8 cellular contexts compared by ENCODE assay signal in the genomic region with DNA sequence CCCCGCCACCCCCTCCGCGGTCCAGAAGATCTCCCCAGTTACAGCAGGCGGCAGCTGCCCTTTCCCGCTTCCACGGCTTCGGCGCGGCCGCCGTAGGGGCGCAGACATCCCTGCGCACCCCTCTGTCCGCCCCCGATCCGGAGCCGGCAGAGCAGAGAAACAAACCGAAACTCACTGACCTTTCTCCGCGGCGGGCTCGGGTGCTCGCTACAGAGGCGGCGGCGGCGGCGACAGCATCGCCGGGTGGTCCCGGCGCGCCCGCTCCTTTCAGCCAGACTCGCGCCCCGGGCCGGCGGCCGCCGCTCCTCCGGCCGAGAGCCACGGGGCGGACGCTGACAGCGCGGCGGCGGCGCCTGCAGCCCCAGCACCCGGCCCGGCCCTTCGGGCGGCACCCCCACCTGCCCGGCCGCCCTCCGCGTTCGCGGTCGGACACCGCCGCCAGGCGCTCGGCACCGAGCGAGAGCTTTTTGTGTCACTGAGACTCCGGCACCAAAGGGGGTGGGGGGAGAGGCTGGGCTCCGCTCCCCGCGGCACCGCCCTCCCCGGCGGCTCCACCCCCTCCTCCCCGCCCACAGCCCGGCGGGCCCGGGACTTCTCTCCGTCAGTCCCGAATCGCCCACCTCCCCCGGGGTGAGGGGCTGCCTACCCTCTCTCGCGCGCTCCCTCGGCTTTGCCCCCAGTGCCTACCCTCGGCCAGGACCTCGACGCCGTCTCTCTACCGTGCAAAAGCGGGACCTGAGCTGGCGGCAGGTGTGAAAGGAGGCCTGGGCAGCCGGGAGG. TPM values are rescaled to one million over a fixed set of nuclear protein-coding genes. Genes with fewer than 3 reads are reported as not detected.
DNase-seq lines count a peak whose midpoint lies in the region; TF ChIP-seq lines count a peak whose summit lies in the region.

No MANE protein-coding gene starts in this region.

- WGBS in sigmoid colon, 2 donors, result 1% methylated on average over 95 of the region's 95 CpGs

- H3K9me3 ChIP-seq in iPS-18a (ENCODE audit: control insufficient read depth, low read depth, low read length) (no peaks in the 10 kb centered on the region), sigmoid colon (no peaks in the 10 kb centered on the region)

- H3K9ac ChIP-seq in iPS-18a (ENCODE audit: low read length), result peak overlapping the region; percentile 56

- peak in 1 of 2 donors; percentile 14 for TF ChIP-seq POLR2A in sigmoid colon (IDR thresholded peaks at IDR 0.05)

- no peaks in the 10 kb centered on the region for H3K9me3 Mint-ChIP-seq in T-helper 2 cell treated with Interferon-gamma antibody and Interleukin-4, amounts not matched to agents 5 μg/mL and 100 μg/mL, for 36 hours
- H3K9me3 Mint-ChIP-seq in brain, result peaks cover 0 to 3% (median 0%) of the 10 kb centered on the region in 5 experiments

- peaks cover 6% of the 10 kb centered on the region for H3K4me1 Mint-ChIP-seq in T-helper 2 cell treated with Interferon-gamma antibody and Interleukin-4, amounts not matched to agents 5 μg/mL and 100 μg/mL, for 36 hours (ENCODE audit: low read depth)
- H3K4me1 Mint-ChIP-seq in brain, result peaks cover 30% of the 10 kb centered on the region

- H3K36me3 ChIP-seq in H7 (replicated peaks; ENCODE audit: control insufficient read depth, insufficient read depth, low read length) (no peaks in the 10 kb centered on the region), iPS-18a (ENCODE audit: control insufficient read depth, low read depth, low read length) (no peaks in the 10 kb centered on the region), sigmoid colon (no peaks in the 10 kb centered on the region)

- no peak overlapping the region for H3K27ac ChIP-seq in iPS-18a (ENCODE audit: low read length)
- H3K27ac ChIP-seq in sigmoid colon, result peak overlapping the region; percentile 59 to 82 (median 72)

- intact Hi-C loops in sigmoid colon (cut with DNase I), result loop anchor here (2.0 to 10.0 kb wide), 4 partner anchors 238 to 631 kb away; a partner anchor contains a TSS

- H3K4me1 ChIP-seq in iPS-18a (ENCODE audit: control insufficient read depth, low read depth, low read length), result peaks cover 17% of the 10 kb centered on the region
- peaks cover 0 to 42% (median 33%) of the 10 kb centered on the region in 4 donors for H3K4me1 ChIP-seq in sigmoid colon

- peaks cover 70% of the 10 kb centered on the region for H3K27me3 Mint-ChIP-seq in T-helper 2 cell treated with Interferon-gamma antibody and Interleukin-4, amounts not matched to agents 5 μg/mL and 100 μg/mL, for 36 hours (ENCODE audit: low read depth)
- peaks cover 13% of the 10 kb centered on the region for H3K27me3 Mint-ChIP-seq in brain

- H3K27ac Mint-ChIP-seq in T-helper 2 cell treated with Interferon-gamma antibody and Interleukin-4, amounts not matched to agents 5 μg/mL and 100 μg/mL, for 36 hours, result no peak overlapping the region
- H3K27ac Mint-ChIP-seq in brain, result peak overlapping the region in 1 of 5 experiments; percentile 48

- TF ChIP-seq CTCF in brain (conservative IDR thresholded peaks at IDR 0.05) (no peak), sigmoid colon (IDR thresholded peaks at IDR 0.05) (no peak)

- H3K36me3 Mint-ChIP-seq in T-helper 2 cell treated with Interferon-gamma antibody and Interleukin-4, amounts not matched to agents 5 μg/mL and 100 μg/mL, for 36 hours (ENCODE audit: low read depth), result no peaks in the 10 kb centered on the region
- peaks cover 19% of the 10 kb centered on the region for H3K36me3 Mint-ChIP-seq in brain

- TF ChIP-seq EP300 in sigmoid colon (IDR thresholded peaks at IDR 0.05), result no peak

- H3K27me3 ChIP-seq in H7 (ENCODE audit: control insufficient read depth, insufficient read depth, low read length) (peaks cover 29% of the 10 kb centered on the region), iPS-18a (ENCODE audit: control insufficient read depth, insufficient read depth, low read length) (peaks cover 52% of the 10 kb centered on the region), sigmoid colon (no peaks in the 10 kb centered on the region)

- peak; percentile 97 for DNase-seq in GM03348 (ENCODE audit: low spot score)
- peak; percentile 96 for DNase-seq in H7
- peak; percentile 80 for DNase-seq in M059J (ENCODE audit: low read depth)
- peak; percentile 55 for DNase-seq in T-helper 2 cell treated with Interferon-gamma antibody and Interleukin-4, amounts not matched to agents 5 μg/mL and 100 μg/mL, for 36 hours (ENCODE audit: low spot score)
- DNase-seq in sigmoid colon, result peak; percentile 86
- DNase-seq in HT-29 (ENCODE audit: low spot score), result no peak

- peak overlapping the region; percentile 81 for H3K4me3 Mint-ChIP-seq in T-helper 2 cell treated with Interferon-gamma antibody and Interleukin-4, amounts not matched to agents 5 μg/mL and 100 μg/mL, for 36 hours
- H3K4me3 Mint-ChIP-seq in brain, result peak overlapping the region; percentile 89 to 98 (median 95)

- H3K4me3 ChIP-seq in H7 (ENCODE audit: insufficient read depth, low read depth, low read length), result peak overlapping the region; percentile 69
- H3K4me3 ChIP-seq in iPS-18a (ENCODE audit: low read length), result peak overlapping the region; percentile 82
- peak overlapping the region; percentile 69 to 97 (median 79) for H3K4me3 ChIP-seq in sigmoid colon

RNA-seq across cellular contexts. Expression of a gene that starts 1.4 kb away (rescaled TPM):
- 8.8 and 8.9 TPM in 2 replicates for total RNA-seq in H7 (2014; rRNA removed; shearing (Covaris generic))
- 5.8 and 5.9 TPM in 2 replicates for total RNA-seq in M059J (2014; rRNA removed; shearing (Covaris generic))
- polyA plus RNA-seq in brain (ENCODE audit: insufficient read depth, low read depth, low replicate concordance) (0.56 TPM), sigmoid colon (10 to 100 TPM in 2 of 3 donors, 1 to 10 TPM in 1; 9.6 to 27.3 (median 11.3) TPM)
- total RNA-seq in sigmoid colon, result 10 to 100 TPM in 3 of 4 donors, 1 to 10 TPM in 1; 7.1 to 24.6 (median 11.9) TPM
- not detected in 2 replicates for total RNA-seq in HT-29 (2014; rRNA removed; shearing (Covaris generic))
